In the genomic region with DNA sequence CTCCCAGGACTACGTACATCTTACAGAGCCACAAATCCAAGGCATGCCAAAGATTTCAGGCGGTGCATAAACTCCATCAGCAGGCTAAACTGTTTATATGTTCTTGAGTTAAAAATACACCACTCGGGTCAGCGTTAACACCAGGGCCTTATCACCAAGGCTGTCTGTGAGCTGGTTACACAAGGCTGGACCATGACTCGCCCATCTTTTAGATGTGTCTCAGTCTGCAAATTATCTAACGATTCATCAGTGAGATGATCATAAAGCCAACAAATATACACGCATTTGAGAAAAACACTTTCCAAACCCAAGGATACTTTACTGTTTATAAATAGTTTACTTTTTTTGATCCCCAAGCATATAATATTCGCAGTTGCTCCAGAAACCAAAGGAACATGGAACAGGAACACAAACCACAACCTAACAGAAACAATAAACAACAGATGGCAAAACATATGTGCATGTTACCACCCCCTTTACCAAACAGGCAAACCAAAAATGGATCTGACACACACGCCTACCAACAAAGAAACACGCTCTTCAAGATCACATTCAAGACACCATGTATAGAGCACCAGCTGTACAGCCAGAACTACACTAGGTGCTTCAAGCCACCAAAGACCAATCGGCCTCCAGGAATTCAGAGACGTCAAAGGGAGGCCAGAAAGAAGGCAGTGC, we compare ENCODE assay signal across 9 cellular contexts. TPM values are rescaled to one million over a fixed set of nuclear protein-coding genes. Genes with fewer than 3 reads are reported as not detected.
DNase-seq lines count a peak whose midpoint lies in the region; ATAC-seq and TF ChIP-seq lines count a peak whose summit lies in the region.
"Had no signal": no experiment of that assay in that cellular context is flagged by ENCODE, and none has a peak within 500 bp of the region (broad histone marks: within the 10 kb centered on the region; RNA-seq: fewer than 3 reads in every experiment).

No MANE protein-coding gene starts in this region.

- H3K36me3 ChIP-seq in ascending aorta, result no peaks in the 10 kb centered on the region
- H3K36me3 ChIP-seq in suprapubic skin, result no peaks in the 10 kb centered on the region

- H3K9me3 ChIP-seq in ascending aorta, result no peaks in the 10 kb centered on the region
- H3K9me3 ChIP-seq in suprapubic skin, result no peaks in the 10 kb centered on the region

- H3K27me3 ChIP-seq in ascending aorta, result no peaks in the 10 kb centered on the region
- H3K27me3 ChIP-seq in suprapubic skin, result no peaks in the 10 kb centered on the region

- 68% methylated on average over 12 of the region's 12 CpGs for WGBS in suprapubic skin

- peaks cover 0 to 3% of the 10 kb centered on the region in 2 donors for H3K9me3 Mint-ChIP-seq in activated naive CD4-positive, alpha-beta T cell treated with anti-CD3 and anti-CD28 coated beads, Interleukin-2, amount 50 U/mL, for 72 hours
- H3K9me3 Mint-ChIP-seq: naive thymus-derived CD8-positive, alpha-beta T cell had no signal

- no peak for TF ChIP-seq EP300 in suprapubic skin (IDR thresholded peaks at IDR 0.05)

- peak; percentile 54 for ATAC-seq in left ventricle myocardium superior
- no peak for ATAC-seq in activated naive CD4-positive, alpha-beta T cell treated with anti-CD3 and anti-CD28 coated beads, Interleukin-2, amount 50 U/mL, for 72 hours
- ATAC-seq: naive thymus-derived CD8-positive, alpha-beta T cell had no signal

- peaks cover 4 to 33% of the 10 kb centered on the region in 2 donors for H3K36me3 Mint-ChIP-seq in activated naive CD4-positive, alpha-beta T cell treated with anti-CD3 and anti-CD28 coated beads, Interleukin-2, amount 50 U/mL, for 72 hours
- H3K36me3 Mint-ChIP-seq: naive thymus-derived CD8-positive, alpha-beta T cell had no signal

- H3K27ac Mint-ChIP-seq in activated naive CD4-positive, alpha-beta T cell treated with anti-CD3 and anti-CD28 coated beads, Interleukin-2, amount 50 U/mL, for 72 hours, result peak overlapping the region in 1 of 2 donors; percentile 70

- DNase-seq in HCEC 1CT (peak; percentile 90), ascending aorta (ENCODE audit: low spot score in 2 of 2) (peak in 1 of 2 donors; percentile 80), left ventricle myocardium superior (no peak), suprapubic skin (ENCODE audit: low spot score in 2 of 2) (no peak), NCI-H526 (lab: John Stamatoyannopoulos, UW) (no peak)
- no peak for DNase-seq in activated CD4-positive, alpha-beta T cell treated with anti-CD3 and anti-CD28 coated beads, Interleukin-2, amount 50 U/mL, for 4 hours
- DNase-seq in activated naive CD4-positive, alpha-beta T cell treated with anti-CD3 and anti-CD28 coated beads, Interleukin-2, amount 50 U/mL, for 72 hours (ENCODE audit: low spot score in 2 of 2), result no peak
- DNase-seq: activated CD4-positive, alpha-beta T cell treated with anti-CD3 and anti-CD28 coated beads, Interleukin-2, amount 50 U/mL, for 48 hours; naive thymus-derived CD8-positive, alpha-beta T cell had no signal

- H3K4me3 ChIP-seq in ascending aorta (no peak overlapping the region), suprapubic skin (no peak overlapping the region)

- H3K27ac ChIP-seq in ascending aorta (peak overlapping the region; percentile 89 to 90), suprapubic skin (peak overlapping the region; percentile 81)

- intact Hi-C loops in ascending aorta (cut with DNase I), result no loop called here
- intact Hi-C loops in left ventricle myocardium superior (cut with micrococcal nuclease), result no loop called here

- no peak for TF ChIP-seq CTCF in ascending aorta (IDR thresholded peaks at IDR 0.05)
- no peak for TF ChIP-seq CTCF in suprapubic skin (IDR thresholded peaks at IDR 0.05)

- no peak for TF ChIP-seq POLR2A in suprapubic skin (IDR thresholded peaks at IDR 0.05)

- peaks cover 19 to 81% of the 10 kb centered on the region in 2 donors for H3K4me1 ChIP-seq in ascending aorta
- peaks cover 68% of the 10 kb centered on the region for H3K4me1 ChIP-seq in suprapubic skin

RNA-seq across cellular contexts. Expression of a gene that starts 15.4 kb away (rescaled TPM):
- total RNA-seq in ascending aorta (62.3 TPM), left ventricle myocardium superior (104 TPM), suprapubic skin (10 to 100 TPM; 69.1 to 88.0 (median 78.9) TPM)
- 10 to 100 TPM; 28.2 to 39.1 TPM for total RNA-seq in activated naive CD4-positive, alpha-beta T cell treated with anti-CD3 and anti-CD28 coated beads, Interleukin-2, amount 50 U/mL, for 72 hours
